1 cellular context compared by ENCODE assay signal in the genomic region with DNA sequence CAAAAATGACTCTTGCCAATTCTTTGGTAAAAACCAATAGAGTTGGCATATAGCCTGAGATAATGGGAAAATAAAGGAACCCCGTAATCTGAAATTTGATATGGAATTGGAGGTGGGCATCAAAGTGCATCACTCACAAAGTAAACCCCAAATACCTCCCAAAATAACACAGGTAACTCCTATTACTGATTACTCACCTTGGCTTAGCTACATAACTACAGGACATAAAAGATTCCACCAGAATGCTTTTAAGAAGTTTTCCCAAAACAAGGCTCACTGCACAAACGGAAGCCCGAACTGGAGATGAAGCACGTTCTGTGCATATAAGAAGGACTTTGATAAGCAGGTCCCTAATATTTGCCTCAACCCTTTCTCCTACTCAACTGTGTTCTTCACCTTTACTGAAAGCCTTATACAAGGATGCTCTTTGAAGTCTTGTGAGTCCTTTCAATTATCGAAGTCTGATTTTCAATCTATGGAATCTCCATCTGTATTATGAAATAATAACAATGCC.
TF ChIP-seq lines count a peak whose summit lies in the region.

No MANE protein-coding gene starts in this region.

TF ChIP-seq in HCT116, 20 proteins besides CTCF, POLR2A, EP300 and RAD21 (continued from another document):
- TF ChIP-seq, protein P1, sequence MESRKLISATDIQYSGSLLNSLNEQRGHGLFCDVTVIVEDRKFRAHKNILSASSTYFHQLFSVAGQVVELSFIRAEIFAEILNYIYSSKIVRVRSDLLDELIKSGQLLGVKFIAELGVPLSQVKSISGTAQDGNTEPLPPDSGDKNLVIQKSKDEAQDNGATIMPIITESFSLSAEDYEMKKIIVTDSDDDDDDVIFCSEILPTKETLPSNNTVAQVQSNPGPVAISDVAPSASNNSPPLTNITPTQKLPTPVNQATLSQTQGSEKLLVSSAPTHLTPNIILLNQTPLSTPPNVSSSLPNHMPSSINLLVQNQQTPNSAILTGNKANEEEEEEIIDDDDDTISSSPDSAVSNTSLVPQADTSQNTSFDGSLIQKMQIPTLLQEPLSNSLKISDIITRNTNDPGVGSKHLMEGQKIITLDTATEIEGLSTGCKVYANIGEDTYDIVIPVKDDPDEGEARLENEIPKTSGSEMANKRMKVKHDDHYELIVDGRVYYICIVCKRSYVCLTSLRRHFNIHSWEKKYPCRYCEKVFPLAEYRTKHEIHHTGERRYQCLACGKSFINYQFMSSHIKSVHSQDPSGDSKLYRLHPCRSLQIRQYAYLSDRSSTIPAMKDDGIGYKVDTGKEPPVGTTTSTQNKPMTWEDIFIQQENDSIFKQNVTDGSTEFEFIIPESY (IDR thresholded peaks at IDR 0.05; ENCODE audit: extremely low read depth, insufficient replicate concordance, low read length) = no peak
- no peak for TF ChIP-seq ELF1 (IDR thresholded peaks at IDR 0.05; ENCODE audit: borderline replicate concordance, low read depth)
- no peak for TF ChIP-seq EZH2 (IDR thresholded peaks at IDR 0.05)
- no peak for TF ChIP-seq TCF7L2 (IDR thresholded peaks at IDR 0.05; ENCODE audit: borderline replicate concordance, extremely low read depth, insufficient read depth, insufficient read length)
- TF ChIP-seq, protein P2, sequence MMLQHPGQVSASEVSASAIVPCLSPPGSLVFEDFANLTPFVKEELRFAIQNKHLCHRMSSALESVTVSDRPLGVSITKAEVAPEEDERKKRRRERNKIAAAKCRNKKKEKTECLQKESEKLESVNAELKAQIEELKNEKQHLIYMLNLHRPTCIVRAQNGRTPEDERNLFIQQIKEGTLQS (IDR thresholded peaks at IDR 0.05) = no peak; the same call in 1 of the 2 replicates
- no peak; the same call in 1 of the 2 replicates for TF ChIP-seq SRF (IDR thresholded peaks at IDR 0.05; ENCODE audit: low read depth)
- TF ChIP-seq JUND (IDR thresholded peaks at IDR 0.05) = peak; percentile 77; the same call in 1 of the 2 replicates
- TF ChIP-seq, protein P3, sequence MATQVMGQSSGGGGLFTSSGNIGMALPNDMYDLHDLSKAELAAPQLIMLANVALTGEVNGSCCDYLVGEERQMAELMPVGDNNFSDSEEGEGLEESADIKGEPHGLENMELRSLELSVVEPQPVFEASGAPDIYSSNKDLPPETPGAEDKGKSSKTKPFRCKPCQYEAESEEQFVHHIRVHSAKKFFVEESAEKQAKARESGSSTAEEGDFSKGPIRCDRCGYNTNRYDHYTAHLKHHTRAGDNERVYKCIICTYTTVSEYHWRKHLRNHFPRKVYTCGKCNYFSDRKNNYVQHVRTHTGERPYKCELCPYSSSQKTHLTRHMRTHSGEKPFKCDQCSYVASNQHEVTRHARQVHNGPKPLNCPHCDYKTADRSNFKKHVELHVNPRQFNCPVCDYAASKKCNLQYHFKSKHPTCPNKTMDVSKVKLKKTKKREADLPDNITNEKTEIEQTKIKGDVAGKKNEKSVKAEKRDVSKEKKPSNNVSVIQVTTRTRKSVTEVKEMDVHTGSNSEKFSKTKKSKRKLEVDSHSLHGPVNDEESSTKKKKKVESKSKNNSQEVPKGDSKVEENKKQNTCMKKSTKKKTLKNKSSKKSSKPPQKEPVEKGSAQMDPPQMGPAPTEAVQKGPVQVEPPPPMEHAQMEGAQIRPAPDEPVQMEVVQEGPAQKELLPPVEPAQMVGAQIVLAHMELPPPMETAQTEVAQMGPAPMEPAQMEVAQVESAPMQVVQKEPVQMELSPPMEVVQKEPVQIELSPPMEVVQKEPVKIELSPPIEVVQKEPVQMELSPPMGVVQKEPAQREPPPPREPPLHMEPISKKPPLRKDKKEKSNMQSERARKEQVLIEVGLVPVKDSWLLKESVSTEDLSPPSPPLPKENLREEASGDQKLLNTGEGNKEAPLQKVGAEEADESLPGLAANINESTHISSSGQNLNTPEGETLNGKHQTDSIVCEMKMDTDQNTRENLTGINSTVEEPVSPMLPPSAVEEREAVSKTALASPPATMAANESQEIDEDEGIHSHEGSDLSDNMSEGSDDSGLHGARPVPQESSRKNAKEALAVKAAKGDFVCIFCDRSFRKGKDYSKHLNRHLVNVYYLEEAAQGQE (IDR thresholded peaks at IDR 0.05; ENCODE audit: low read depth) = no peak
- TF ChIP-seq EGR1 (IDR thresholded peaks at IDR 0.05; ENCODE audit: low read depth) = peak; percentile 14; the same call in 1 of the 2 replicates
- peak; percentile 94 for TF ChIP-seq SP1 (IDR thresholded peaks at IDR 0.05; ENCODE audit: low read depth)
- TF ChIP-seq ZNF274 (IDR thresholded peaks at IDR 0.05; ENCODE audit: low read depth, low read length) = no peak
- peak; percentile 21; the same call in 1 of the 2 replicates for TF ChIP-seq CBX3 (IDR thresholded peaks at IDR 0.05; ENCODE audit: low read depth)
- TF ChIP-seq SIN3A (IDR thresholded peaks at IDR 0.05; ENCODE audit: low read depth) = peak; percentile 41; the same call in 1 of the 2 replicates
- TF ChIP-seq, protein P4, sequence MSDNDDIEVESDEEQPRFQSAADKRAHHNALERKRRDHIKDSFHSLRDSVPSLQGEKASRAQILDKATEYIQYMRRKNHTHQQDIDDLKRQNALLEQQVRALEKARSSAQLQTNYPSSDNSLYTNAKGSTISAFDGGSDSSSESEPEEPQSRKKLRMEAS (IDR thresholded peaks at IDR 0.05) = no peak; the same call in 1 of the 2 replicates
- TF ChIP-seq CEBPB (IDR thresholded peaks at IDR 0.05; ENCODE audit: low read depth) = peak; percentile 45; the same call in 1 of the 2 replicates
- no peak for TF ChIP-seq ZFX (IDR thresholded peaks at IDR 0.05)
